In the genomic region with DNA sequence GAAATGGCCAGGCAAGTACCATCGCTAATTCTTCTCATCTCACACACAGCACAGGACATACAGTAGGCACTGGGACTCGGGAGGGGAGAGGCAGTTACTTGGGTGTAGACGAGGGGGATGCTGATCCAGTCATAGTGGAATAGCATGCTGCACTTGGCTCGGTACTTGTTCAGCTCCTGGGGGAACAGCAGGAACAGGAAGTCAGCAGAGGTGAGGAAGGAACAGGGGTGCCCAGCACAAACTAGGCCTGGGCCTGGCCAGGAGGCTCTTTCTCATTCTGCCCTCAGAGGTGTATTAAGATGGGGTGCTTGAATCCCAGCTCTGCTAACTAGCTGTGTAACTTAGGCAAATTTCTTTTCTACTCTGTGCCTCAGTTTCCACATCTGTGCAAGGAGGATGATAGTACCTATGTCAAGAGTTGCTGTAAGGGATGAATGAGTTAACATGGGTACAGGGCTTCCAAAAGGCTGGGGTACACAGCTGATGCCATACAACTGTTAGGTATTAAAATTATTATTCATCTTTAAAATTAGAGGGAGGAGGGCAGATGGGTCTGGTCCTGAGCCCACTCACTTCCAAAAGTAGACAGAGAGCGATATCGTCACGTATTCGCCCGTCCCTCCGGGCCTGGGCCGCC, we compare ENCODE assay signal across 1 cellular context.
A peak's percentile ranks its signal among the peaks of the same experiment; 100 is the strongest.
TF ChIP-seq lines count a peak whose summit lies in the region.

No MANE protein-coding gene starts in this region.

TF ChIP-seq in HepG2, 621 proteins besides CTCF, POLR2A, EP300 and RAD21:
- no peak for TF ChIP-seq STAG1 (CRISPR knock-in tag; IDR thresholded peaks at IDR 0.05)
- no peak for TF ChIP-seq ZNF749 (CRISPR knock-in tag; IDR thresholded peaks at IDR 0.05; ENCODE audit: borderline replicate concordance)
- no peak for TF ChIP-seq ZNF746 (CRISPR knock-in tag; IDR thresholded peaks at IDR 0.05)
- TF ChIP-seq ZMAT3 (CRISPR knock-in tag; conservative IDR thresholded peaks at IDR 0.05) = 0 out of 2 replicates have a peak, but pooled peaks have one; percentile 27
- TF ChIP-seq, protein P1, sequence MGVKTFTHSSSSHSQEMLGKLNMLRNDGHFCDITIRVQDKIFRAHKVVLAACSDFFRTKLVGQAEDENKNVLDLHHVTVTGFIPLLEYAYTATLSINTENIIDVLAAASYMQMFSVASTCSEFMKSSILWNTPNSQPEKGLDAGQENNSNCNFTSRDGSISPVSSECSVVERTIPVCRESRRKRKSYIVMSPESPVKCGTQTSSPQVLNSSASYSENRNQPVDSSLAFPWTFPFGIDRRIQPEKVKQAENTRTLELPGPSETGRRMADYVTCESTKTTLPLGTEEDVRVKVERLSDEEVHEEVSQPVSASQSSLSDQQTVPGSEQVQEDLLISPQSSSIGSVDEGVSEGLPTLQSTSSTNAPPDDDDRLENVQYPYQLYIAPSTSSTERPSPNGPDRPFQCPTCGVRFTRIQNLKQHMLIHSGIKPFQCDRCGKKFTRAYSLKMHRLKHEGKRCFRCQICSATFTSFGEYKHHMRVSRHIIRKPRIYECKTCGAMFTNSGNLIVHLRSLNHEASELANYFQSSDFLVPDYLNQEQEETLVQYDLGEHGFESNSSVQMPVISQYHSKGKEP (CRISPR knock-in tag; IDR thresholded peaks at IDR 0.05) = no peak
- TF ChIP-seq GATA4 (IDR thresholded peaks at IDR 0.05; ENCODE audit: borderline replicate concordance, low read depth) = no peak
- no peak for TF ChIP-seq ZNF225 (CRISPR knock-in tag; IDR thresholded peaks at IDR 0.05)
- TF ChIP-seq IKZF4 (CRISPR knock-in tag; IDR thresholded peaks at IDR 0.05; ENCODE audit: borderline replicate concordance, low read depth, not compliant biosample characterization) = no peak
- no peak for TF ChIP-seq ZNF83 (CRISPR knock-in tag; IDR thresholded peaks at IDR 0.05; ENCODE audit: borderline replicate concordance)
- no peak for TF ChIP-seq ZNF652 (CRISPR knock-in tag; IDR thresholded peaks at IDR 0.05; ENCODE audit: borderline replicate concordance, low read depth)
- TF ChIP-seq CHD2 (IDR thresholded peaks at IDR 0.05; ENCODE audit: low read depth, low read length) = no peak
- no peak for TF ChIP-seq JUND (CRISPR knock-in tag; IDR thresholded peaks at IDR 0.05)
- TF ChIP-seq SAFB2 (CRISPR knock-in tag; IDR thresholded peaks at IDR 0.05; ENCODE audit: borderline replicate concordance, low read depth) = 0 out of 2 replicates have a peak, but pooled peaks have one; percentile 28
- TF ChIP-seq ZNF274 (CRISPR knock-in tag; IDR thresholded peaks at IDR 0.05) = no peak
- TF ChIP-seq BHLHE40 (IDR thresholded peaks at IDR 0.05; ENCODE audit: low read length) = no peak
- 0 out of 2 replicates have a peak, but pooled peaks have one; percentile 50 for TF ChIP-seq ZNF543 (CRISPR knock-in tag; IDR thresholded peaks at IDR 0.05)
- TF ChIP-seq PHB2 (IDR thresholded peaks at IDR 0.05; ENCODE audit: partially characterized antibody) = no peak
- TF ChIP-seq ZEB1 (IDR thresholded peaks at IDR 0.05; ENCODE audit: insufficient replicate concordance, low read depth) = no peak
- TF ChIP-seq, protein P2, sequence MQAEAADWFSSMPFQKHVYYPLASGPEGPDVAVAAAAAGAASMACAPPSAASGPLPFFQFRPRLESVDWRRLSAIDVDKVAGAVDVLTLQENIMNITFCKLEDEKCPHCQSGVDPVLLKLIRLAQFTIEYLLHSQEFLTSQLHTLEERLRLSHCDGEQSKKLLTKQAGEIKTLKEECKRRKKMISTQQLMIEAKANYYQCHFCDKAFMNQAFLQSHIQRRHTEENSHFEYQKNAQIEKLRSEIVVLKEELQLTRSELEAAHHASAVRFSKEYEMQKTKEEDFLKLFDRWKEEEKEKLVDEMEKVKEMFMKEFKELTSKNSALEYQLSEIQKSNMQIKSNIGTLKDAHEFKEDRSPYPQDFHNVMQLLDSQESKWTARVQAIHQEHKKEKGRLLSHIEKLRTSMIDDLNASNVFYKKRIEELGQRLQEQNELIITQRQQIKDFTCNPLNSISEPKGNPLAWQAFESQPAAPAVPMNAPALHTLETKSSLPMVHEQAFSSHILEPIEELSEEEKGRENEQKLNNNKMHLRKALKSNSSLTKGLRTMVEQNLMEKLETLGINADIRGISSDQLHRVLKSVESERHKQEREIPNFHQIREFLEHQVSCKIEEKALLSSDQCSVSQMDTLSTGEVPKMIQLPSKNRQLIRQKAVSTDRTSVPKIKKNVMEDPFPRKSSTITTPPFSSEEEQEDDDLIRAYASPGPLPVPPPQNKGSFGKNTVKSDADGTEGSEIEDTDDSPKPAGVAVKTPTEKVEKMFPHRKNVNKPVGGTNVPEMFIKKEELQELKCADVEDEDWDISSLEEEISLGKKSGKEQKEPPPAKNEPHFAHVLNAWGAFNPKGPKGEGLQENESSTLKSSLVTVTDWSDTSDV (CRISPR knock-in tag; IDR thresholded peaks at IDR 0.05) = no peak
- no peak for TF ChIP-seq NKX3-1 (CRISPR knock-in tag; IDR thresholded peaks at IDR 0.05)
- TF ChIP-seq FOXA1 (IDR thresholded peaks at IDR 0.05) = no peak
- no peak for TF ChIP-seq FOXA1 (CRISPR knock-in tag; IDR thresholded peaks at IDR 0.05)
- no peak for TF ChIP-seq ZBTB8A (CRISPR knock-in tag; IDR thresholded peaks at IDR 0.05; ENCODE audit: borderline replicate concordance, low read depth)
- TF ChIP-seq, protein P3, sequence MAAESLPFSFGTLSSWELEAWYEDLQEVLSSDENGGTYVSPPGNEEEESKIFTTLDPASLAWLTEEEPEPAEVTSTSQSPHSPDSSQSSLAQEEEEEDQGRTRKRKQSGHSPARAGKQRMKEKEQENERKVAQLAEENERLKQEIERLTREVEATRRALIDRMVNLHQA (CRISPR knock-in tag; IDR thresholded peaks at IDR 0.05) = no peak
- no peak for TF ChIP-seq CBX5 (CRISPR knock-in tag; IDR thresholded peaks at IDR 0.05; ENCODE audit: borderline replicate concordance)
- TF ChIP-seq SCMH1 (CRISPR knock-in tag; IDR thresholded peaks at IDR 0.05; ENCODE audit: borderline replicate concordance) = no peak
- no peak for TF ChIP-seq SRSF9 (IDR thresholded peaks at IDR 0.05; ENCODE audit: borderline replicate concordance, insufficient read depth, low read depth, low read length, poor library complexity, severe bottlenecking)
- TF ChIP-seq ZNF260 (CRISPR knock-in tag; IDR thresholded peaks at IDR 0.05; ENCODE audit: borderline replicate concordance, low read depth) = no peak
- TF ChIP-seq ZNF343 (CRISPR knock-in tag; IDR thresholded peaks at IDR 0.05) = 0 out of 2 replicates have a peak, but pooled peaks have one; percentile 58
- TF ChIP-seq, protein P4, sequence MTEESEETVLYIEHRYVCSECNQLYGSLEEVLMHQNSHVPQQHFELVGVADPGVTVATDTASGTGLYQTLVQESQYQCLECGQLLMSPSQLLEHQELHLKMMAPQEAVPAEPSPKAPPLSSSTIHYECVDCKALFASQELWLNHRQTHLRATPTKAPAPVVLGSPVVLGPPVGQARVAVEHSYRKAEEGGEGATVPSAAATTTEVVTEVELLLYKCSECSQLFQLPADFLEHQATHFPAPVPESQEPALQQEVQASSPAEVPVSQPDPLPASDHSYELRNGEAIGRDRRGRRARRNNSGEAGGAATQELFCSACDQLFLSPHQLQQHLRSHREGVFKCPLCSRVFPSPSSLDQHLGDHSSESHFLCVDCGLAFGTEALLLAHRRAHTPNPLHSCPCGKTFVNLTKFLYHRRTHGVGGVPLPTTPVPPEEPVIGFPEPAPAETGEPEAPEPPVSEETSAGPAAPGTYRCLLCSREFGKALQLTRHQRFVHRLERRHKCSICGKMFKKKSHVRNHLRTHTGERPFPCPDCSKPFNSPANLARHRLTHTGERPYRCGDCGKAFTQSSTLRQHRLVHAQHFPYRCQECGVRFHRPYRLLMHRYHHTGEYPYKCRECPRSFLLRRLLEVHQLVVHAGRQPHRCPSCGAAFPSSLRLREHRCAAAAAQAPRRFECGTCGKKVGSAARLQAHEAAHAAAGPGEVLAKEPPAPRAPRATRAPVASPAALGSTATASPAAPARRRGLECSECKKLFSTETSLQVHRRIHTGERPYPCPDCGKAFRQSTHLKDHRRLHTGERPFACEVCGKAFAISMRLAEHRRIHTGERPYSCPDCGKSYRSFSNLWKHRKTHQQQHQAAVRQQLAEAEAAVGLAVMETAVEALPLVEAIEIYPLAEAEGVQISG (CRISPR knock-in tag; IDR thresholded peaks at IDR 0.05) = no peak
- TF ChIP-seq ZFX (CRISPR knock-in tag; IDR thresholded peaks at IDR 0.05; ENCODE audit: low read depth) = peak; percentile 11; the same call in 1 of the 2 replicates
- no peak for TF ChIP-seq ZNF34 (CRISPR knock-in tag; IDR thresholded peaks at IDR 0.05; ENCODE audit: borderline replicate concordance)
- TF ChIP-seq IRX3 (CRISPR knock-in tag; IDR thresholded peaks at IDR 0.05; ENCODE audit: borderline replicate concordance, low read depth) = no peak
- TF ChIP-seq, protein P5, sequence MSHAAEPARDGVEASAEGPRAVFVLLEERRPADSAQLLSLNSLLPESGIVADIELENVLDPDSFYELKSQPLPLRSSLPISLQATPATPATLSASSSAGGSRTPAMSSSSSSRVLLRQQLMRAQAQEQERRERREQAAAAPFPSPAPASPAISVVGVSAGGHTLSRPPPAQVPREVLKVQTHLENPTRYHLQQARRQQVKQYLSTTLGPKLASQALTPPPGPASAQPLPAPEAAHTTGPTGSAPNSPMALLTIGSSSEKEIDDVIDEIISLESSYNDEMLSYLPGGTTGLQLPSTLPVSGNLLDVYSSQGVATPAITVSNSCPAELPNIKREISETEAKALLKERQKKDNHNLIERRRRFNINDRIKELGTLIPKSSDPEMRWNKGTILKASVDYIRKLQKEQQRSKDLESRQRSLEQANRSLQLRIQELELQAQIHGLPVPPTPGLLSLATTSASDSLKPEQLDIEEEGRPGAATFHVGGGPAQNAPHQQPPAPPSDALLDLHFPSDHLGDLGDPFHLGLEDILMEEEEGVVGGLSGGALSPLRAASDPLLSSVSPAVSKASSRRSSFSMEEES (CRISPR knock-in tag; IDR thresholded peaks at IDR 0.05) = no peak
- no peak for TF ChIP-seq MAFF (IDR thresholded peaks at IDR 0.05; ENCODE audit: low read depth, low read length)
- 0 out of 2 replicates have a peak, but pooled peaks have one; percentile 26 for TF ChIP-seq CHCHD3 (CRISPR knock-in tag; IDR thresholded peaks at IDR 0.05)
- no peak for TF ChIP-seq YEATS2 (CRISPR knock-in tag; IDR thresholded peaks at IDR 0.05; ENCODE audit: borderline replicate concordance)
- TF ChIP-seq, protein P6, sequence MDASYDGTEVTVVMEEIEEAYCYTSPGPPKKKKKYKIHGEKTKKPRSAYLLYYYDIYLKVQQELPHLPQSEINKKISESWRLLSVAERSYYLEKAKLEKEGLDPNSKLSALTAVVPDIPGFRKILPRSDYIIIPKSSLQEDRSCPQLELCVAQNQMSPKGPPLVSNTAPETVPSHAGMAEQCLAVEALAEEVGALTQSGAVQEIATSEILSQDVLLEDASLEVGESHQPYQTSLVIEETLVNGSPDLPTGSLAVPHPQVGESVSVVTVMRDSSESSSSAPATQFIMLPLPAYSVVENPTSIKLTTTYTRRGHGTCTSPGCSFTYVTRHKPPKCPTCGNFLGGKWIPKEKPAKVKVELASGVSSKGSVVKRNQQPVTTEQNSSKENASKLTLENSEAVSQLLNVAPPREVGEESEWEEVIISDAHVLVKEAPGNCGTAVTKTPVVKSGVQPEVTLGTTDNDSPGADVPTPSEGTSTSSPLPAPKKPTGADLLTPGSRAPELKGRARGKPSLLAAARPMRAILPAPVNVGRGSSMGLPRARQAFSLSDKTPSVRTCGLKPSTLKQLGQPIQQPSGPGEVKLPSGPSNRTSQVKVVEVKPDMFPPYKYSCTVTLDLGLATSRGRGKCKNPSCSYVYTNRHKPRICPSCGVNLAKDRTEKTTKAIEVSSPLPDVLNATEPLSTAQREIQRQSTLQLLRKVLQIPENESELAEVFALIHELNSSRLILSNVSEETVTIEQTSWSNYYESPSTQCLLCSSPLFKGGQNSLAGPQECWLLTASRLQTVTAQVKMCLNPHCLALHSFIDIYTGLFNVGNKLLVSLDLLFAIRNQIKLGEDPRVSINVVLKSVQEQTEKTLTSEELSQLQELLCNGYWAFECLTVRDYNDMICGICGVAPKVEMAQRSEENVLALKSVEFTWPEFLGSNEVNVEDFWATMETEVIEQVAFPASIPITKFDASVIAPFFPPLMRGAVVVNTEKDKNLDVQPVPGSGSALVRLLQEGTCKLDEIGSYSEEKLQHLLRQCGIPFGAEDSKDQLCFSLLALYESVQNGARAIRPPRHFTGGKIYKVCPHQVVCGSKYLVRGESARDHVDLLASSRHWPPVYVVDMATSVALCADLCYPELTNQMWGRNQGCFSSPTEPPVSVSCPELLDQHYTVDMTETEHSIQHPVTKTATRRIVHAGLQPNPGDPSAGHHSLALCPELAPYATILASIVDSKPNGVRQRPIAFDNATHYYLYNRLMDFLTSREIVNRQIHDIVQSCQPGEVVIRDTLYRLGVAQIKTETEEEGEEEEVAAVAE (CRISPR knock-in tag; IDR thresholded peaks at IDR 0.05; ENCODE audit: borderline replicate concordance) = 0 out of 2 replicates have a peak, but pooled peaks have one; percentile 21
- TF ChIP-seq EEA1 (CRISPR knock-in tag; IDR thresholded peaks at IDR 0.05; ENCODE audit: borderline replicate concordance) = no peak
- TF ChIP-seq NFYC (CRISPR knock-in tag; IDR thresholded peaks at IDR 0.05) = no peak
- no peak for TF ChIP-seq ZNF761 (CRISPR knock-in tag; conservative IDR thresholded peaks at IDR 0.05)
- no peak for TF ChIP-seq FOXA3 (CRISPR knock-in tag; IDR thresholded peaks at IDR 0.05)
- no peak for TF ChIP-seq NAIF1 (CRISPR knock-in tag; IDR thresholded peaks at IDR 0.05; ENCODE audit: borderline replicate concordance)
- no peak for TF ChIP-seq ZNF841 (CRISPR knock-in tag; IDR thresholded peaks at IDR 0.05; ENCODE audit: borderline replicate concordance)
- TF ChIP-seq ZSCAN25 (CRISPR knock-in tag; IDR thresholded peaks at IDR 0.05) = no peak
- TF ChIP-seq MEIS2 (CRISPR knock-in tag; IDR thresholded peaks at IDR 0.05) = no peak
- TF ChIP-seq, protein P7, sequence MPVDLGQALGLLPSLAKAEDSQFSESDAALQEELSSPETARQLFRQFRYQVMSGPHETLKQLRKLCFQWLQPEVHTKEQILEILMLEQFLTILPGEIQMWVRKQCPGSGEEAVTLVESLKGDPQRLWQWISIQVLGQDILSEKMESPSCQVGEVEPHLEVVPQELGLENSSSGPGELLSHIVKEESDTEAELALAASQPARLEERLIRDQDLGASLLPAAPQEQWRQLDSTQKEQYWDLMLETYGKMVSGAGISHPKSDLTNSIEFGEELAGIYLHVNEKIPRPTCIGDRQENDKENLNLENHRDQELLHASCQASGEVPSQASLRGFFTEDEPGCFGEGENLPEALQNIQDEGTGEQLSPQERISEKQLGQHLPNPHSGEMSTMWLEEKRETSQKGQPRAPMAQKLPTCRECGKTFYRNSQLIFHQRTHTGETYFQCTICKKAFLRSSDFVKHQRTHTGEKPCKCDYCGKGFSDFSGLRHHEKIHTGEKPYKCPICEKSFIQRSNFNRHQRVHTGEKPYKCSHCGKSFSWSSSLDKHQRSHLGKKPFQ (CRISPR knock-in tag; IDR thresholded peaks at IDR 0.05; ENCODE audit: insufficient replicate concordance) = no peak
- no peak for TF ChIP-seq MXD4 (CRISPR knock-in tag; IDR thresholded peaks at IDR 0.05)
